Comparison of ENCODE assay signal across 23 cellular contexts in the genomic region with DNA sequence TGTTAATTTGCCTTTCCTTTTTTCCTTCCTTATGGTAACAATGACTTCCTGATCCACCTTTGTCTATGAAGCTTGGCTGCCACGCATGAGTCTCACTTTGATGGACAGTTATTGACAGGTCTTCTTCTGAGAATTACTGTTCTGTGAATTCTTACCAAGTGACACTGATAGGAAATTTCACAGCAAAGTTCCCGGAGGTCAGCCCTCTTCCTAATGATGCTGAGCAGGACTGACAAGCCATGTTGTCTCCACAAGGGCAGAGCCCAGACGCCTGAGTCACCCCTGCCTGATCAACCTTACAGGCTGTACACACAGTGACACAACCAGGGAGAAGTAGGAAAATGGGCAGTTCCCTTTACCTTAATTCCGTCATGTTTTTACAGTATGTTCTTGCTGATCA. TPM values are rescaled to one million over a fixed set of nuclear protein-coding genes. Genes with fewer than 3 reads are reported as not detected.
DNase-seq lines count a peak whose midpoint lies in the region; ATAC-seq and TF ChIP-seq lines count a peak whose summit lies in the region.
"Had no signal": no experiment of that assay in that cellular context is flagged by ENCODE, and none has a peak within 500 bp of the region (broad histone marks: within the 10 kb centered on the region; RNA-seq: fewer than 3 reads in every experiment).

No MANE protein-coding gene starts in this region.

- no peak overlapping the region for H3K4me3 ChIP-seq in brain microvascular endothelial cell (ENCODE audit: low read depth, low read length)
- no peak overlapping the region for H3K4me3 ChIP-seq in neuronal stem cell (ENCODE audit: low read length in 2 of 2)
- H3K4me3 ChIP-seq: BLaER1, gastrocnemius medialis, left lung, mucosa of descending colon, thyroid gland had no signal

- no peak overlapping the region for H3K18ac ChIP-seq in neuronal stem cell (ENCODE audit: low read length)

- ATAC-seq in HG03045 (IDR thresholded peaks at IDR 0.05; ENCODE audit: unreplicated experiment) (no peak), left colon (no peak)
- ATAC-seq: gastrocnemius medialis; left lung; mucosa of descending colon; Panc1; stimulated activated naive B cell treated with anti-CD40 and anti-IgM and Interleukin-4, amounts not matched to agents 10 μg/mL and 1 μg/mL and 100 μg/mL, for 72 hours had no signal

- H2BK120ac ChIP-seq in neuronal stem cell (ENCODE audit: low read depth, low read length), result no peak overlapping the region

- peak in 2 of 3 experiments; percentile 23 to 63 for DNase-seq in NCI-H1417 (lab: John Stamatoyannopoulos, UW)
- no peak for DNase-seq in NCI-H1417 treated with DMSO at 0.1 percent for 48 hours (lab: John Stamatoyannopoulos, UW)
- peak; percentile 81 for DNase-seq in NCI-H69 (lab: John Stamatoyannopoulos, UW)
- DNase-seq in brain microvascular endothelial cell, result peak; percentile 34
- DNase-seq in neuronal stem cell (ENCODE audit: low spot score), result no peak
- no peak for DNase-seq in NCI-H2107 treated with DMSO at 0.1 percent for 48 hours (lab: John Stamatoyannopoulos, UW; ENCODE audit: unreplicated experiment)
- DNase-seq in left colon, result no peak
- DNase-seq: 8988T; activated CD4-positive, alpha-beta T cell treated with anti-CD3 and anti-CD28 coated beads, Interleukin-2, amount 10 ng/mL, durations not matched to agents 24 days and 14 days; activated CD8-positive, alpha-beta memory T cell treated with anti-CD3 and anti-CD28 coated beads, Interleukin-2, amount 50 U/mL, for 48 hours; activated naive CD4-positive, alpha-beta T cell; gastrocnemius medialis; left lung; mucosa of descending colon; NCI-H526 treated with DMSO at 0.1 percent for 48 hours; nucleus accumbens; right cardiac atrium; stimulated activated naive B cell treated with anti-CD40 and anti-IgM and Interleukin-4, amounts not matched to agents 10 μg/mL and 1 μg/mL and 100 μg/mL, for 72 hours; thyroid gland had no signal

- H2BK15ac ChIP-seq in neuronal stem cell (ENCODE audit: low read length), result no peak overlapping the region

- H3K79me1 ChIP-seq in neuronal stem cell (ENCODE audit: low read depth, low read length), result no peaks in the 10 kb centered on the region

- no peak overlapping the region for H3K4me2 ChIP-seq in neuronal stem cell (ENCODE audit: insufficient read depth, low read length, poor library complexity, severe bottlenecking)
- H3K4me2 ChIP-seq: BLaER1 had no signal

- intact Hi-C loops in left colon (cut with DNase I, micrococcal nuclease), result loop anchor here in 1 of 2 donors (10.0 kb wide), 1 partner anchor 1234 kb away; no protein-coding TSS in a partner anchor

- peak overlapping the region; percentile 43 for H2BK12ac ChIP-seq in neuronal stem cell (ENCODE audit: low read length)

- no peaks in the 10 kb centered on the region for H3K27me3 ChIP-seq in brain microvascular endothelial cell (replicated peaks)
- H3K27me3 ChIP-seq in neuronal stem cell (ENCODE audit: control insufficient read depth in 3 of 3, insufficient read depth in 3 of 3, low read depth in 1 of 3, low read length in 3 of 3), result no peaks in the 10 kb centered on the region
- H3K27me3 ChIP-seq: BLaER1, gastrocnemius medialis, left lung, thyroid gland had no signal

- no peak overlapping the region for H4K8ac ChIP-seq in neuronal stem cell (ENCODE audit: low read depth, low read length)

- no peak for TF ChIP-seq CTCF in brain microvascular endothelial cell (IDR thresholded peaks at IDR 0.05; ENCODE audit: low read depth, low read length, missing control alignments)

- peak overlapping the region; percentile 13 for H2AFZ ChIP-seq in neuronal stem cell (ENCODE audit: low read length)

- H3K9me3 ChIP-seq in neuronal stem cell (replicated peaks in 1 of 2; ENCODE audit: control insufficient read depth in 2 of 2, insufficient read depth in 1 of 2, low read depth in 1 of 2, low read length in 2 of 2), result no peaks in the 10 kb centered on the region
- H3K9me3 ChIP-seq: BLaER1, gastrocnemius medialis, left lung, mucosa of descending colon, thyroid gland had no signal

- H3K4ac ChIP-seq in neuronal stem cell (ENCODE audit: low read length), result no peak overlapping the region

- H3K9ac ChIP-seq in neuronal stem cell (ENCODE audit: low read depth, low read length, poor library complexity), result no peak overlapping the region
- H3K9ac ChIP-seq: BLaER1 had no signal

- in situ Hi-C loops in brain microvascular endothelial cell (cut with HindIII; ENCODE audit: low pct_ligation_motif_present, low sequenced_read_pairs), result no loop called here

- H3K4me1 ChIP-seq in neuronal stem cell (ENCODE audit: control insufficient read depth in 2 of 2, insufficient read depth in 1 of 2, low read depth in 1 of 2, low read length in 2 of 2), result peaks cover 3 to 10% of the 10 kb centered on the region in 2 donors
- H3K4me1 ChIP-seq: BLaER1, gastrocnemius medialis, left lung, thyroid gland had no signal

- H2BK5ac ChIP-seq in neuronal stem cell (ENCODE audit: low read length), result no peak overlapping the region

- WGBS in neuronal stem cell (ENCODE audit: extremely low coverage in 2 of 2, insufficient read length in 2 of 2, insufficient replicate concordance in 1 of 2), 2 donors, result no CpG with 5 or more reads among the region's 4 CpGs

- H3K36me3 ChIP-seq in brain microvascular endothelial cell (replicated peaks), result no peaks in the 10 kb centered on the region
- no peaks in the 10 kb centered on the region for H3K36me3 ChIP-seq in neuronal stem cell (replicated peaks in 1 of 2; ENCODE audit: control insufficient read depth in 2 of 2, insufficient read depth in 2 of 2, low read length in 2 of 2)
- H3K36me3 ChIP-seq: BLaER1, gastrocnemius medialis, left lung, thyroid gland had no signal

- H3K14ac ChIP-seq in neuronal stem cell (ENCODE audit: low read length), result no peak overlapping the region

- no peak overlapping the region for H2AK5ac ChIP-seq in neuronal stem cell (ENCODE audit: low read depth, low read length)

- no peak overlapping the region for H3K27ac ChIP-seq in brain microvascular endothelial cell
- H3K27ac ChIP-seq in neuronal stem cell (replicated peaks; ENCODE audit: low read length), result no peak overlapping the region
- H3K27ac ChIP-seq: BLaER1, epithelial cell of prostate, gastrocnemius medialis, left lung, thyroid gland had no signal

- H3K23ac ChIP-seq in neuronal stem cell (ENCODE audit: low read depth, low read length, poor library complexity), result no peak overlapping the region

- H4K91ac ChIP-seq in neuronal stem cell (ENCODE audit: low read depth, low read length, poor library complexity), result no peak overlapping the region

RNA-seq across cellular contexts. Expression of gene ZC3H11B, which starts 44.2 kb away (rescaled TPM):
- 0.07 TPM for polyA plus RNA-seq in neuronal stem cell (2013, experiment 1 of 2)
- polyA plus RNA-seq in neuronal stem cell (2013, experiment 2 of 2), result 0.07 TPM
- not detected for total RNA-seq in left colon
- total RNA-seq: activated CD4-positive, alpha-beta T cell treated with anti-CD3 and anti-CD28 coated beads, Interleukin-2, amount 10 ng/mL, durations not matched to agents 24 days and 14 days; gastrocnemius medialis; mucosa of descending colon; right cardiac atrium; thyroid gland had no signal
- polyA plus RNA-seq: right cardiac atrium had no signal

Comparison
In these comparisons a context has a peak if more than half of its experiments do, and no peak if none do; other contexts are left out.
1. DNase-seq: peak in NCI-H1417 (2 of 3), NCI-H69 (single experiment) and brain microvascular endothelial cell (single experiment); none in NCI-H1417 treated with DMSO at 0.1 percent for 48 hours (single experiment), neuronal stem cell (single experiment), NCI-H2107 treated with DMSO at 0.1 percent for 48 hours (single experiment) and left colon (0 of 2).